13 cellular contexts compared by ENCODE assay signal in genomic region chr12:66048218-66048842, GRCh38.
"Had no signal": no experiment of that assay in that cellular context is flagged by ENCODE, and none has a peak within 500 bp of the region (broad histone marks: within the 10 kb centered on the region; RNA-seq: fewer than 3 reads in every experiment).

No MANE protein-coding gene starts in this region.

- H3K9me3 ChIP-seq: upper lobe of right lung had no signal

- DNase-seq: activated CD4-positive, alpha-beta T cell treated with anti-CD3 and anti-CD28 coated beads, Interleukin-2, amount 10 ng/mL, durations not matched to agents 24 days and 14 days; activated CD8-positive, alpha-beta memory T cell treated with anti-CD3 and anti-CD28 coated beads for 24 hours; activated naive CD4-positive, alpha-beta T cell treated with Interleukin-2 at 50 U/mL for 16 hours; dorsolateral prefrontal cortex; left cardiac atrium; natural killer cell; nucleus accumbens; stimulated activated CD4-positive, alpha-beta T cell treated with anti-CD3 and anti-CD28 coated beads, Interleukin-2, amount 100 ng/mL, for 48 hours; stimulated activated naive CD8-positive, alpha-beta T cell treated with anti-CD3 and anti-CD28 coated beads, Interleukin-15, Interleukin-2, amounts not matched to agents 100 U/mL and 50 U/mL, for 24 hours; upper lobe of right lung had no signal

- H3K4me1 ChIP-seq: upper lobe of right lung had no signal

- ATAC-seq: esophagus mucosa, left cardiac atrium, natural killer cell, upper lobe of right lung, WTC11 had no signal

- H3K4me3 ChIP-seq: dorsolateral prefrontal cortex, lung, upper lobe of right lung had no signal

- H3K36me3 ChIP-seq: upper lobe of right lung had no signal

- H3K27ac ChIP-seq: dorsolateral prefrontal cortex, upper lobe of right lung had no signal
